ENCODE assay signal across 1 cellular context in the genomic region with DNA sequence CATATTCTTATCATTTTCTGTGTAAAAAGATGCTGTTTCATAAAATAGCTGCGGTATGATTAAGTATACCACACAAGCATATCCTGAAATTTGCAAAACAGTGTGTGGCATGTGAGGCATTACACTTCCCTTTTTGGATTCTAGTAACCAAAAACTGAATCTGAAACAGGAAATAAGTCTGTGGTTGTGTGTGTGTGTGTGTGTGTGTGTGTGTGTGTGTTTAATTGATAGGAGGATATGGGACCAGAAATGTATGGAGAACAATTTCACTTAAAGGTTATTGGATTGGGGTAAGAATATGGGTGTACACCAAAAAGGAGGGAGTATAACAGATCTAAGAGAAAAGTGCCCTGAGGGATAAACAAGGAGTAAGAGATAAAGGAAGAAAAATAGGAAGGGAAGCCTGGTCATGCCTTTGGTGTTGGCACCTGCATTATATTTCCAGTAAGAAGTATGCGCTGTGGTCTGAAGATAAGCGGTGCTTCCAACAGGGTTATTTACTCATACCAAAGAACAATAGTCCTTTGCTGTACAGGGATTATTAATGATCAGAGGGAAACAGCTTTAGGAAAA.
TF ChIP-seq lines count a peak whose summit lies in the region.

No MANE protein-coding gene starts in this region.

TF ChIP-seq in liver, 16 proteins besides CTCF, POLR2A, EP300 and RAD21 (continued from another document):
- TF ChIP-seq, protein P1, sequence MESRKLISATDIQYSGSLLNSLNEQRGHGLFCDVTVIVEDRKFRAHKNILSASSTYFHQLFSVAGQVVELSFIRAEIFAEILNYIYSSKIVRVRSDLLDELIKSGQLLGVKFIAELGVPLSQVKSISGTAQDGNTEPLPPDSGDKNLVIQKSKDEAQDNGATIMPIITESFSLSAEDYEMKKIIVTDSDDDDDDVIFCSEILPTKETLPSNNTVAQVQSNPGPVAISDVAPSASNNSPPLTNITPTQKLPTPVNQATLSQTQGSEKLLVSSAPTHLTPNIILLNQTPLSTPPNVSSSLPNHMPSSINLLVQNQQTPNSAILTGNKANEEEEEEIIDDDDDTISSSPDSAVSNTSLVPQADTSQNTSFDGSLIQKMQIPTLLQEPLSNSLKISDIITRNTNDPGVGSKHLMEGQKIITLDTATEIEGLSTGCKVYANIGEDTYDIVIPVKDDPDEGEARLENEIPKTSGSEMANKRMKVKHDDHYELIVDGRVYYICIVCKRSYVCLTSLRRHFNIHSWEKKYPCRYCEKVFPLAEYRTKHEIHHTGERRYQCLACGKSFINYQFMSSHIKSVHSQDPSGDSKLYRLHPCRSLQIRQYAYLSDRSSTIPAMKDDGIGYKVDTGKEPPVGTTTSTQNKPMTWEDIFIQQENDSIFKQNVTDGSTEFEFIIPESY (IDR thresholded peaks at IDR 0.05): no peak
- TF ChIP-seq, protein P2, sequence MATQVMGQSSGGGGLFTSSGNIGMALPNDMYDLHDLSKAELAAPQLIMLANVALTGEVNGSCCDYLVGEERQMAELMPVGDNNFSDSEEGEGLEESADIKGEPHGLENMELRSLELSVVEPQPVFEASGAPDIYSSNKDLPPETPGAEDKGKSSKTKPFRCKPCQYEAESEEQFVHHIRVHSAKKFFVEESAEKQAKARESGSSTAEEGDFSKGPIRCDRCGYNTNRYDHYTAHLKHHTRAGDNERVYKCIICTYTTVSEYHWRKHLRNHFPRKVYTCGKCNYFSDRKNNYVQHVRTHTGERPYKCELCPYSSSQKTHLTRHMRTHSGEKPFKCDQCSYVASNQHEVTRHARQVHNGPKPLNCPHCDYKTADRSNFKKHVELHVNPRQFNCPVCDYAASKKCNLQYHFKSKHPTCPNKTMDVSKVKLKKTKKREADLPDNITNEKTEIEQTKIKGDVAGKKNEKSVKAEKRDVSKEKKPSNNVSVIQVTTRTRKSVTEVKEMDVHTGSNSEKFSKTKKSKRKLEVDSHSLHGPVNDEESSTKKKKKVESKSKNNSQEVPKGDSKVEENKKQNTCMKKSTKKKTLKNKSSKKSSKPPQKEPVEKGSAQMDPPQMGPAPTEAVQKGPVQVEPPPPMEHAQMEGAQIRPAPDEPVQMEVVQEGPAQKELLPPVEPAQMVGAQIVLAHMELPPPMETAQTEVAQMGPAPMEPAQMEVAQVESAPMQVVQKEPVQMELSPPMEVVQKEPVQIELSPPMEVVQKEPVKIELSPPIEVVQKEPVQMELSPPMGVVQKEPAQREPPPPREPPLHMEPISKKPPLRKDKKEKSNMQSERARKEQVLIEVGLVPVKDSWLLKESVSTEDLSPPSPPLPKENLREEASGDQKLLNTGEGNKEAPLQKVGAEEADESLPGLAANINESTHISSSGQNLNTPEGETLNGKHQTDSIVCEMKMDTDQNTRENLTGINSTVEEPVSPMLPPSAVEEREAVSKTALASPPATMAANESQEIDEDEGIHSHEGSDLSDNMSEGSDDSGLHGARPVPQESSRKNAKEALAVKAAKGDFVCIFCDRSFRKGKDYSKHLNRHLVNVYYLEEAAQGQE (IDR thresholded peaks at IDR 0.05): no peak
- TF ChIP-seq HNF4G (IDR thresholded peaks at IDR 0.05): no peak
